ENCODE assay signal across 8 cellular contexts in the genomic region with DNA sequence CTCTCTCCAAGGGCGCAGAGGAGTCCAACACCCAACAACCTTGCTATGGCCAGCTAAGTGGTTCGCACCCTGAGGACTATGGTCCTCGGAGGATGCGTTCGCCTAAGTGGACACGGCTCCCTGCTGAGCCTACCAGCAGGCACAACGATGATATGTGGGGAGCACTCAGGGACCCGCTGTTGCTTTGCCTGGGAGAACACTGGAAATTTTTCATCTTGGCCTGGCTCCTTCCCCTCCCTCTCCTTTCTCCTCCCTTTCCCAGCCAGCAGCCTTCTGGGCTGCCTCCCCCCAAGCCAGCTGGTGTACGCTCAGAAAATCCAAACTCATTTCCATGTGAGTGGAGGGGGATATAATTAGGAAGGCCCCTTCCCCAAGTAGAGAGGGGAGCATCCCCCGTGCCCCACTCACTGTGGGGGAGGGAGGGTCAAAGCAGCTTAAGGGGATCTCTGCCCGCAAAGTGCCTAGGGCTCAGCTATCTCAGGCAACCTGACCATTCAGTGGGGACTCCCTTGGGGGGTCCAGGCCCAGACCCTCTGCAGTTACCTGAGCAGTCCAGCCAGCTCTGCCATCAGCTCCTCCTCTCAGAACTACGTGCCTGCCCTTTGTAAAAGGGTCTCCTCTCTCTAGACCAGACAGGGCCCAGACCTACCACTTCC. TPM values are rescaled to one million over a fixed set of nuclear protein-coding genes. Genes with fewer than 3 reads are reported as not detected.
A peak's percentile ranks its signal among the peaks of the same experiment; 100 is the strongest.
DNase-seq lines count a peak whose midpoint lies in the region; ATAC-seq and TF ChIP-seq lines count a peak whose summit lies in the region.

No MANE protein-coding gene starts in this region.

- DNase-seq in RWPE2 (ENCODE audit: low spot score) (no peak), fibroblast of the aortic adventitia (ENCODE audit: low read depth) (no peak), retinal pigment epithelial cell (ENCODE audit: low read depth) (no peak), globus pallidus (ENCODE audit: low spot score) (no peak), DMS79 treated with DMSO at 0.1 percent for 48 hours (lab: John Stamatoyannopoulos, UW) (no peak)

- no peaks in the 10 kb centered on the region for H3K9me3 ChIP-seq in RWPE2 (ENCODE audit: severe bottlenecking)

- H3K27me3 ChIP-seq in RWPE2 (ENCODE audit: insufficient read depth, poor library complexity, severe bottlenecking) = no peaks in the 10 kb centered on the region

- H3K4me3 ChIP-seq in RWPE2 (ENCODE audit: severe bottlenecking) (peak overlapping the region; percentile 72), fibroblast of the aortic adventitia (ENCODE audit: low read depth, low read length) (peak overlapping the region; percentile 81), retinal pigment epithelial cell (ENCODE audit: low read length) (peak overlapping the region; percentile 45)

- H3K27ac ChIP-seq in RWPE2 (ENCODE audit: poor library complexity, severe bottlenecking) = peak overlapping the region; percentile 95

- H3K36me3 ChIP-seq in RWPE2 (ENCODE audit: low read depth) = no peaks in the 10 kb centered on the region

- TF ChIP-seq CTCF in RWPE2 (IDR thresholded peaks at IDR 0.05; ENCODE audit: poor library complexity, severe bottlenecking) (no peak), fibroblast of the aortic adventitia (IDR thresholded peaks at IDR 0.05; ENCODE audit: insufficient read depth, low read length) (no peak), retinal pigment epithelial cell (conservative IDR thresholded peaks at IDR 0.05; ENCODE audit: low read depth, low read length) (no peak)

- peaks cover 25% of the 10 kb centered on the region for H3K4me1 ChIP-seq in RWPE2 (ENCODE audit: insufficient read depth, poor library complexity, severe bottlenecking)

- ATAC-seq in GM19351 (IDR thresholded peaks at IDR 0.05; ENCODE audit: unreplicated experiment) (peak; percentile 24), RWPE2 (ENCODE audit: low read depth) (no peak), HG02938 (IDR thresholded peaks at IDR 0.05; ENCODE audit: unreplicated experiment) (no peak), HG02623 (IDR thresholded peaks at IDR 0.05; ENCODE audit: unreplicated experiment) (no peak)

RNA-seq across cellular contexts. Expression of a gene that starts 0.6 kb away (rescaled TPM):
- total RNA-seq in fibroblast of the aortic adventitia (ENCODE audit: low replicate concordance) = 2.6 and 7.9 TPM in 2 replicates

RNA-seq across cellular contexts. Expression of a gene that starts 26.6 kb away (rescaled TPM):
- total RNA-seq in fibroblast of the aortic adventitia (ENCODE audit: low replicate concordance) = 50.3 and 52.2 TPM in 2 replicates
